8 cellular contexts compared by ENCODE assay signal in genomic region chr4:102501176-102501634, GRCh38. TPM values are rescaled to one million over a fixed set of nuclear protein-coding genes. Genes with fewer than 3 reads are reported as not detected.
DNase-seq lines count a peak whose midpoint lies in the region; ATAC-seq and TF ChIP-seq lines count a peak whose summit lies in the region.

A gene with protein sequence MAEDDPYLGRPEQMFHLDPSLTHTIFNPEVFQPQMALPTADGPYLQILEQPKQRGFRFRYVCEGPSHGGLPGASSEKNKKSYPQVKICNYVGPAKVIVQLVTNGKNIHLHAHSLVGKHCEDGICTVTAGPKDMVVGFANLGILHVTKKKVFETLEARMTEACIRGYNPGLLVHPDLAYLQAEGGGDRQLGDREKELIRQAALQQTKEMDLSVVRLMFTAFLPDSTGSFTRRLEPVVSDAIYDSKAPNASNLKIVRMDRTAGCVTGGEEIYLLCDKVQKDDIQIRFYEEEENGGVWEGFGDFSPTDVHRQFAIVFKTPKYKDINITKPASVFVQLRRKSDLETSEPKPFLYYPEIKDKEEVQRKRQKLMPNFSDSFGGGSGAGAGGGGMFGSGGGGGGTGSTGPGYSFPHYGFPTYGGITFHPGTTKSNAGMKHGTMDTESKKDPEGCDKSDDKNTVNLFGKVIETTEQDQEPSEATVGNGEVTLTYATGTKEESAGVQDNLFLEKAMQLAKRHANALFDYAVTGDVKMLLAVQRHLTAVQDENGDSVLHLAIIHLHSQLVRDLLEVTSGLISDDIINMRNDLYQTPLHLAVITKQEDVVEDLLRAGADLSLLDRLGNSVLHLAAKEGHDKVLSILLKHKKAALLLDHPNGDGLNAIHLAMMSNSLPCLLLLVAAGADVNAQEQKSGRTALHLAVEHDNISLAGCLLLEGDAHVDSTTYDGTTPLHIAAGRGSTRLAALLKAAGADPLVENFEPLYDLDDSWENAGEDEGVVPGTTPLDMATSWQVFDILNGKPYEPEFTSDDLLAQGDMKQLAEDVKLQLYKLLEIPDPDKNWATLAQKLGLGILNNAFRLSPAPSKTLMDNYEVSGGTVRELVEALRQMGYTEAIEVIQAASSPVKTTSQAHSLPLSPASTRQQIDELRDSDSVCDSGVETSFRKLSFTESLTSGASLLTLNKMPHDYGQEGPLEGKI (plus strand): TSS chr4:102501359. CDS start chr4:102525519, 24,160 bp downstream.

- H3K4me1 ChIP-seq in heart left ventricle (peaks cover 15 to 47% (median 39%) of the 10 kb centered on the region in 12 donors), prostate gland (replicated peaks) (no peaks in the 10 kb centered on the region)

- H3K4me3 Mint-ChIP-seq in activated naive CD8-positive, alpha-beta T cell treated with anti-CD3 and anti-CD28 coated beads, Interleukin-2, amount 10 ng/mL, durations not matched to agents 7 days and 5 days, result peak within 1 kb of the TSS; percentile 90

- POLR2A ChIA-PET in activated naive CD8-positive, alpha-beta T cell treated with anti-CD3 and anti-CD28 coated beads, Interleukin-2, amount 10 ng/mL, durations not matched to agents 7 days and 5 days (lab: Charles Lee), result interaction anchor here (0.6 to 3.9 kb wide), 19 partner anchors 10 to 372 kb away, joined by 3 to 20 read pairs (median 5); partner anchors contain the start of genes MANBA and UBE2D3

- H3K27me3 ChIP-seq in heart left ventricle (no peaks in the 10 kb centered on the region), prostate gland (replicated peaks; ENCODE audit: insufficient read depth) (no peaks in the 10 kb centered on the region)

- H3K36me3 ChIP-seq in heart left ventricle, result no peaks in the 10 kb centered on the region
- no peaks in the 10 kb centered on the region for H3K36me3 ChIP-seq in prostate gland

- no peaks in the 10 kb centered on the region for H3K9me3 ChIP-seq in heart left ventricle
- no peaks in the 10 kb centered on the region for H3K9me3 ChIP-seq in prostate gland

- peak within 1 kb of the TSS; percentile 90 for H3K27ac Mint-ChIP-seq in activated naive CD8-positive, alpha-beta T cell treated with anti-CD3 and anti-CD28 coated beads, Interleukin-2, amount 10 ng/mL, durations not matched to agents 7 days and 5 days

- TF ChIP-seq CTCF in heart left ventricle (IDR thresholded peaks at IDR 0.05), result no peak
- no peak for TF ChIP-seq CTCF in prostate gland (IDR thresholded peaks at IDR 0.05)

- peak; percentile 63 for ATAC-seq in GM19463 (IDR thresholded peaks at IDR 0.05; ENCODE audit: unreplicated experiment)
- ATAC-seq in activated naive CD8-positive, alpha-beta T cell treated with anti-CD3 and anti-CD28 coated beads, Interleukin-2, amount 10 ng/mL, durations not matched to agents 7 days and 5 days (ENCODE audit: low read depth), result peak; percentile 64
- ATAC-seq in heart left ventricle, result peak; percentile 8 to 79 (median 62)

- peaks cover 18% of the 10 kb centered on the region for H3K4me1 Mint-ChIP-seq in activated naive CD8-positive, alpha-beta T cell treated with anti-CD3 and anti-CD28 coated beads, Interleukin-2, amount 10 ng/mL, durations not matched to agents 7 days and 5 days

- DNase-seq in COR-L47 (lab: John Stamatoyannopoulos, UW) (peak; percentile 49), HPDE6-E6E7 (ENCODE audit: extremely low spot score) (peak; percentile 14), SKM-1 treated with dmso at 0.1 percent for 144 hours (lab: John Stamatoyannopoulos, UW; ENCODE audit: unreplicated experiment) (peak; percentile 60), heart left ventricle (peak; percentile 77 to 84 (median 79)), prostate gland (ENCODE audit: low spot score) (peak; percentile 47), ureter (ENCODE audit: low spot score) (peak; percentile 76)
- peak; percentile 75 for DNase-seq in activated naive CD8-positive, alpha-beta T cell treated with anti-CD3 and anti-CD28 coated beads, Interleukin-2, amount 10 ng/mL, durations not matched to agents 7 days and 5 days

- H3K4me3 ChIP-seq in heart left ventricle, result peak within 1 kb of the TSS; percentile 70 to 98 (median 86)
- peak within 1 kb of the TSS; percentile 78 to 86 for H3K4me3 ChIP-seq in prostate gland

- intact Hi-C loops in heart left ventricle (cut with DNase I) (loop anchor here in 4 of 10 donors (2.0 to 10.0 kb wide), 12 partner anchors 51 to 596 kb away; partner anchors contain the start of genes UBE2D3 (in 2 of the 4), BDH2 (in 1 of the 4), SLC39A8 (in 1 of the 4) and SLC9B1 (in 1 of the 4)), prostate gland (cut with DNase I) (loop anchor here (2.0 to 10.0 kb wide), 5 partner anchors 101 to 514 kb away; partner anchors contain the start of genes MANBA, SLC9B1 and UBE2D3)

- H3K27ac ChIP-seq in heart left ventricle (peak within 1 kb of the TSS; percentile 95 to 99 (median 98)), prostate gland (peak within 1 kb of the TSS; percentile 96 to 98)

- no peak for TF ChIP-seq POLR2A in heart left ventricle (IDR thresholded peaks at IDR 0.05)
- TF ChIP-seq POLR2A in prostate gland (IDR thresholded peaks at IDR 0.05), result no peak

- WGBS in heart left ventricle, 4 donors, result 0% methylated on average over 34 to 60 of the region's 60 CpGs
- WGBS in prostate gland, result under 1% methylated on average over 48 of the region's 60 CpGs

- no peaks in the 10 kb centered on the region for H3K27me3 Mint-ChIP-seq in activated naive CD8-positive, alpha-beta T cell treated with anti-CD3 and anti-CD28 coated beads, Interleukin-2, amount 10 ng/mL, durations not matched to agents 7 days and 5 days

- H3K36me3 Mint-ChIP-seq in activated naive CD8-positive, alpha-beta T cell treated with anti-CD3 and anti-CD28 coated beads, Interleukin-2, amount 10 ng/mL, durations not matched to agents 7 days and 5 days, result peaks cover 26% of the 10 kb centered on the region

- peaks cover 4% of the 10 kb centered on the region for H3K9me3 Mint-ChIP-seq in activated naive CD8-positive, alpha-beta T cell treated with anti-CD3 and anti-CD28 coated beads, Interleukin-2, amount 10 ng/mL, durations not matched to agents 7 days and 5 days

RNA-seq across cellular contexts. Expression of the gene that starts here (rescaled TPM):
- total RNA-seq in activated naive CD8-positive, alpha-beta T cell treated with anti-CD3 and anti-CD28 coated beads, Interleukin-2, amount 10 ng/mL, durations not matched to agents 7 days and 5 days, result 100 to 1,000 TPM; 129 to 130 TPM
- total RNA-seq in heart left ventricle (10 to 100 TPM; 15.9 to 34.1 (median 19.9) TPM), prostate gland (10 to 100 TPM; 32.3 to 35.4 TPM), ureter (55.4 TPM)
- polyA plus RNA-seq in heart left ventricle, result 10 to 100 TPM in 1 of 2 donors, 1 to 10 TPM in 1; 4.8 to 11.4 TPM

Comparison
In these comparisons a context has a peak if more than half of its experiments do, and no peak if none do; other contexts are left out.
1. Peak in every context shown above with its lines: DNase-seq, ATAC-seq, H3K4me3 ChIP-seq and H3K27ac ChIP-seq.
2. DNase-seq: peak in every context shown above with its lines; median percentile 79 in heart left ventricle; 76 in ureter; 75 in activated naive CD8-positive, alpha-beta T cell treated with anti-CD3 and anti-CD28 coated beads, Interleukin-2, amount 10 ng/mL, durations not matched to agents 7 days and 5 days; 60 in SKM-1 treated with dmso at 0.1 percent for 144 hours; 49 in COR-L47; 47 in prostate gland; 14 in HPDE6-E6E7.